10 cellular contexts compared by ENCODE assay signal in genomic region chr2:160402997-160403979, GRCh38.
A peak's percentile ranks its signal among the peaks of the same experiment; 100 is the strongest.
DNase-seq lines count a peak whose midpoint lies in the region; ATAC-seq, FAIRE-seq and TF ChIP-seq lines count a peak whose summit lies in the region.
"Had no signal": no experiment of that assay in that cellular context is flagged by ENCODE, and none has a peak within 500 bp of the region (broad histone marks: within the 10 kb centered on the region; RNA-seq: fewer than 3 reads in every experiment).

No MANE protein-coding gene starts in this region.

- H3K9me3 ChIP-seq in SJSA1 (replicated peaks) (no peaks in the 10 kb centered on the region), smooth muscle cell (replicated peaks; ENCODE audit: low read depth) (no peaks in the 10 kb centered on the region), HepG2 (ENCODE audit: low read length) (no peaks in the 10 kb centered on the region)

- DNase-seq in T-helper 1 cell (no peak), SJSA1 (ENCODE audit: low read depth in 1 of 2, low spot score in 2 of 2) (peak in 1 of 2 experiments; percentile 51), fibroblast of mammary gland (ENCODE audit: low read depth) (peak; percentile 75), smooth muscle cell (lab: John Stamatoyannopoulos, UW; ENCODE audit: unreplicated experiment) (no peak), ecto neural progenitor cell (ENCODE audit: low spot score) (no peak), DMS 273 (lab: John Stamatoyannopoulos, UW; ENCODE audit: unreplicated experiment) (no peak), HepG2 (ENCODE audit: low spot score) (no peak)
- DNase-seq: activated CD4-positive, alpha-beta T cell treated with anti-CD3 and anti-CD28 coated beads, Interleukin-2, amount 50 U/mL, for 48 hours had no signal

- peak overlapping the region; percentile 13 for H3K4me3 Mint-ChIP-seq in T-helper 1 cell treated with Interleukin-12 subunit alpha and Interleukin-12 subunit beta and Interleukin-4 antibody, amounts not matched to agents 30 μg/mL and 1 μg/mL, for 36 hours

- TF ChIP-seq CTCF in fibroblast of mammary gland (conservative IDR thresholded peaks at IDR 0.05; ENCODE audit: control insufficient read depth, insufficient read depth, low read depth, low read length) (no peak), smooth muscle cell (IDR thresholded peaks at IDR 0.05; ENCODE audit: borderline replicate concordance, insufficient read depth, poor library complexity, severe bottlenecking) (no peak), HepG2 (CRISPR knock-in tag; IDR thresholded peaks at IDR 0.05) (no peak)

- TF ChIP-seq EP300 in HepG2 (IDR thresholded peaks at IDR 0.05; ENCODE audit: low read depth in 2 of 2, low read length in 2 of 2) = no peak
- TF ChIP-seq EP300 in HepG2 (CRISPR knock-in tag; IDR thresholded peaks at IDR 0.05; ENCODE audit: borderline replicate concordance) = no peak

- peaks cover 3% of the 10 kb centered on the region for H3K27me3 Mint-ChIP-seq in T-helper 1 cell treated with Interleukin-12 subunit alpha and Interleukin-12 subunit beta and Interleukin-4 antibody, amounts not matched to agents 30 μg/mL and 1 μg/mL, for 36 hours (ENCODE audit: low read depth)

- H3K79me2 ChIP-seq in smooth muscle cell (ENCODE audit: low read depth) = peaks cover 84% of the 10 kb centered on the region
- peaks cover 76% of the 10 kb centered on the region for H3K79me2 ChIP-seq in HepG2 (ENCODE audit: insufficient read depth, low read length)

- 43% methylated on average over 5 of the region's 5 CpGs for WGBS in smooth muscle cell (ENCODE audit: low lambda C conversion rate)
- WGBS in HepG2 (ENCODE audit: low lambda C conversion rate) = 90% methylated on average over 5 of the region's 5 CpGs

- H3K27me3 ChIP-seq in SJSA1 (replicated peaks) (no peaks in the 10 kb centered on the region), smooth muscle cell (ENCODE audit: low read depth) (no peaks in the 10 kb centered on the region), HepG2 (ENCODE audit: control insufficient read depth in 1 of 2, insufficient read depth in 2 of 2, low read length in 2 of 2) (no peaks in the 10 kb centered on the region; a peak in 1 of 5 replicates)

- FAIRE-seq in HepG2 (lab: Jason Lieb, UNC) = no peak
- FAIRE-seq: A204.1 had no signal

- peaks cover 22% of the 10 kb centered on the region for H3K36me3 Mint-ChIP-seq in T-helper 1 cell treated with Interleukin-12 subunit alpha and Interleukin-12 subunit beta and Interleukin-4 antibody, amounts not matched to agents 30 μg/mL and 1 μg/mL, for 36 hours (ENCODE audit: low read depth)

- TF ChIP-seq RAD21 in HepG2 (CRISPR knock-in tag; IDR thresholded peaks at IDR 0.05) = no peak

- peak overlapping the region; percentile 93 for H3K4me2 ChIP-seq in smooth muscle cell
- H3K4me2 ChIP-seq in HepG2 (ENCODE audit: low read depth, low read length) = no peak overlapping the region

- peaks cover 49% of the 10 kb centered on the region for H3K4me1 Mint-ChIP-seq in T-helper 1 cell treated with Interleukin-12 subunit alpha and Interleukin-12 subunit beta and Interleukin-4 antibody, amounts not matched to agents 30 μg/mL and 1 μg/mL, for 36 hours (ENCODE audit: low read depth)

- H3K27ac Mint-ChIP-seq in T-helper 1 cell treated with Interleukin-12 subunit alpha and Interleukin-12 subunit beta and Interleukin-4 antibody, amounts not matched to agents 30 μg/mL and 1 μg/mL, for 36 hours = no peak overlapping the region

- H4K20me1 ChIP-seq in smooth muscle cell (ENCODE audit: low read depth) = peaks cover 86% of the 10 kb centered on the region
- H4K20me1 ChIP-seq in HepG2 (ENCODE audit: insufficient read depth, low read length) = peaks cover 63% of the 10 kb centered on the region

- H3K27ac ChIP-seq in SJSA1 (peak overlapping the region; percentile 63), smooth muscle cell (ENCODE audit: low read depth) (peak overlapping the region; percentile 93), HepG2 (ENCODE audit: extremely low read length, insufficient read depth, low read length) (no peak overlapping the region)

- TF ChIP-seq POLR2A in HepG2 (IDR thresholded peaks at IDR 0.05; ENCODE audit: insufficient read depth in 1 of 2, low read depth in 2 of 2, low read length in 2 of 2) = no peak

- intact Hi-C loops in HepG2 (cut with micrococcal nuclease; ENCODE audit: unreplicated experiment) = no loop called here

- in situ Hi-C loops in HepG2 (cut with HindIII; ENCODE audit: extremely low pct_ligation_motif_present, low pct_unique_long_range_greater_than_20kb) = no loop called here

- no TSS peak for BruUV-seq in HepG2 (replicated peaks; lab: Mats Ljungman, UMichigan)

- H3K4me1 ChIP-seq in SJSA1 (replicated peaks) = peaks cover 81% of the 10 kb centered on the region
- peaks cover 68% of the 10 kb centered on the region for H3K4me1 ChIP-seq in smooth muscle cell (ENCODE audit: low read depth)
- peaks cover 34% of the 10 kb centered on the region for H3K4me1 ChIP-seq in HepG2 (ENCODE audit: insufficient read depth, low read length)

- CTCF ChIA-PET in HepG2 (lab: Yijun Ruan, JAX; ENCODE audit: low intra/inter-chr PET ratio, low total read pairs) = no interaction called here

- H3F3A ChIP-seq in smooth muscle cell (ENCODE audit: low read depth) = peaks cover 18% of the 10 kb centered on the region

- H3K4me3 ChIP-seq in SJSA1 (no peak overlapping the region), fibroblast of mammary gland (ENCODE audit: control insufficient read depth, low read depth, low read length) (no peak overlapping the region), smooth muscle cell (no peak overlapping the region), HepG2 (replicated peaks in 1 of 3; ENCODE audit: insufficient read depth in 1 of 3, low read depth in 2 of 3, low read length in 3 of 3) (no peak overlapping the region)

- H3K9me3 Mint-ChIP-seq in T-helper 1 cell treated with Interleukin-12 subunit alpha and Interleukin-12 subunit beta and Interleukin-4 antibody, amounts not matched to agents 30 μg/mL and 1 μg/mL, for 36 hours = no peaks in the 10 kb centered on the region

- POLR2A ChIA-PET in HepG2 (lab: Yijun Ruan, JAX) = no interaction called here

- H3K9ac ChIP-seq in smooth muscle cell (ENCODE audit: low read depth) = peak overlapping the region; percentile 8
- no peak overlapping the region for H3K9ac ChIP-seq in HepG2 (ENCODE audit: insufficient read depth, low read depth, low read length)

- no peak overlapping the region for H2AFZ ChIP-seq in smooth muscle cell (ENCODE audit: low read depth)
- no peak overlapping the region for H2AFZ ChIP-seq in HepG2 (ENCODE audit: low read length)

- peaks cover 8% of the 10 kb centered on the region for H3K36me3 ChIP-seq in SJSA1
- H3K36me3 ChIP-seq in smooth muscle cell (ENCODE audit: low read depth) = no peaks in the 10 kb centered on the region
- H3K36me3 ChIP-seq in HepG2 (replicated peaks in 1 of 2; ENCODE audit: control insufficient read depth in 1 of 2, insufficient read depth in 2 of 2, low read length in 2 of 2) = peaks cover 0 to 3% of the 10 kb centered on the region in 2 experiments; a peak in 1 of 5 replicates

- no peak for ATAC-seq in HepG2

TF ChIP-seq in HepG2, 621 proteins besides CTCF, POLR2A, EP300 and RAD21 (continues in another document):
- no peak for TF ChIP-seq ZNF784 (CRISPR knock-in tag; IDR thresholded peaks at IDR 0.05; ENCODE audit: borderline replicate concordance)
- no peak for TF ChIP-seq SMC3 (IDR thresholded peaks at IDR 0.05; ENCODE audit: low read length)
- no peak for TF ChIP-seq EZH2 (conservative IDR thresholded peaks at IDR 0.05; ENCODE audit: low read depth, low read length)
- no peak for TF ChIP-seq ZNF460 (CRISPR knock-in tag; IDR thresholded peaks at IDR 0.05; ENCODE audit: borderline replicate concordance)
- no peak for TF ChIP-seq MNT (IDR thresholded peaks at IDR 0.05)
- no peak for TF ChIP-seq NCOA2 (CRISPR knock-in tag; IDR thresholded peaks at IDR 0.05)
- TF ChIP-seq RXRA (CRISPR knock-in tag; IDR thresholded peaks at IDR 0.05) = no peak
- TF ChIP-seq SOX13 (IDR thresholded peaks at IDR 0.05) = no peak
- no peak for TF ChIP-seq SOX13 (CRISPR knock-in tag; conservative IDR thresholded peaks at IDR 0.05 in 1 of 2, IDR thresholded peaks at IDR 0.05 in 1 of 2)
- TF ChIP-seq MAFG (CRISPR knock-in tag; IDR thresholded peaks at IDR 0.05) = no peak
- TF ChIP-seq NONO (IDR thresholded peaks at IDR 0.05) = no peak
- no peak for TF ChIP-seq NONO (CRISPR knock-in tag; conservative IDR thresholded peaks at IDR 0.05)
- TF ChIP-seq ZNF235 (CRISPR knock-in tag; IDR thresholded peaks at IDR 0.05; ENCODE audit: borderline replicate concordance) = no peak
- no peak for TF ChIP-seq ATF5 (CRISPR knock-in tag; IDR thresholded peaks at IDR 0.05; ENCODE audit: low read depth)
